21 cellular contexts compared by ENCODE assay signal in genomic region chr6:130560231-130560630, GRCh38.
A peak's percentile ranks its signal among the peaks of the same experiment; 100 is the strongest.
DNase-seq lines count a peak whose midpoint lies in the region; ATAC-seq and TF ChIP-seq lines count a peak whose summit lies in the region.
"Had no signal": no experiment of that assay in that cellular context is flagged by ENCODE, and none has a peak within 500 bp of the region (broad histone marks: within the 10 kb centered on the region; RNA-seq: fewer than 3 reads in every experiment).

No MANE protein-coding gene starts in this region.

- intact Hi-C loops in activated B cell treated with CpG ODN at 0.5 μM for 24 hours (cut with micrococcal nuclease): no loop called here
- intact Hi-C loops in activated CD4-positive, alpha-beta T cell treated with anti-CD3 and anti-CD28 coated beads, Interleukin-2, amount 10 ng/mL, durations not matched to agents 24 days and 14 days (cut with micrococcal nuclease): loop anchor here (5.0 kb wide), 1 partner anchor 48 kb away; no protein-coding TSS in a partner anchor

- no peaks in the 10 kb centered on the region for H3K36me3 ChIP-seq in kidney epithelial cell (ENCODE audit: control insufficient read depth, insufficient read depth, low read length)
- H3K36me3 ChIP-seq: ascending aorta, heart right ventricle, uterus had no signal

- CTCF ChIA-PET in activated B cell treated with CpG ODN at 0.5 μM for 24 hours (lab: Charles Lee): no interaction called here

- no peak for TF ChIP-seq CTCF in activated B cell treated with CpG ODN at 0.5 μM for 24 hours (IDR thresholded peaks at IDR 0.05)
- TF ChIP-seq CTCF in kidney epithelial cell (IDR thresholded peaks at IDR 0.05; ENCODE audit: insufficient read depth, low read length, poor library complexity, severe bottlenecking): no peak
- no peak for TF ChIP-seq CTCF in type B pancreatic cell (conservative IDR thresholded peaks at IDR 0.05)
- TF ChIP-seq CTCF in osteocyte (IDR thresholded peaks at IDR 0.05): no peak

- H3K27me3 ChIP-seq in kidney epithelial cell (ENCODE audit: control insufficient read depth, insufficient read depth, low read length): no peaks in the 10 kb centered on the region
- H3K27me3 ChIP-seq: ascending aorta, heart right ventricle, uterus had no signal

- no peak overlapping the region for H3K27ac Mint-ChIP-seq in activated B cell treated with CpG ODN at 0.5 μM for 24 hours
- no peak overlapping the region for H3K27ac Mint-ChIP-seq in activated CD4-positive, alpha-beta T cell treated with anti-CD3 and anti-CD28 coated beads, Interleukin-2, amount 10 ng/mL, durations not matched to agents 24 days and 14 days
- H3K27ac Mint-ChIP-seq in type B pancreatic cell: no peak overlapping the region
- H3K27ac Mint-ChIP-seq in osteocyte (ENCODE audit: unreplicated experiment): no peak overlapping the region
- H3K27ac Mint-ChIP-seq: endodermal cell, IgD-negative memory B cell, nephron, progenitor cell of endocrine pancreas, T-cell had no signal

- no peaks in the 10 kb centered on the region for H3K36me3 Mint-ChIP-seq in activated B cell treated with CpG ODN at 0.5 μM for 24 hours (ENCODE audit: low read depth)
- peaks cover 6% of the 10 kb centered on the region for H3K36me3 Mint-ChIP-seq in activated CD4-positive, alpha-beta T cell treated with anti-CD3 and anti-CD28 coated beads, Interleukin-2, amount 10 ng/mL, durations not matched to agents 24 days and 14 days (ENCODE audit: low read depth)
- no peaks in the 10 kb centered on the region for H3K36me3 Mint-ChIP-seq in type B pancreatic cell
- H3K36me3 Mint-ChIP-seq in osteocyte (ENCODE audit: unreplicated experiment): no peaks in the 10 kb centered on the region
- H3K36me3 Mint-ChIP-seq: IgD-negative memory B cell, T-cell had no signal

- H3K4me3 Mint-ChIP-seq in activated B cell treated with CpG ODN at 0.5 μM for 24 hours (no peak overlapping the region), type B pancreatic cell (no peak overlapping the region), osteocyte (ENCODE audit: unreplicated experiment) (no peak overlapping the region)
- H3K4me3 Mint-ChIP-seq in activated CD4-positive, alpha-beta T cell treated with anti-CD3 and anti-CD28 coated beads, Interleukin-2, amount 10 ng/mL, durations not matched to agents 24 days and 14 days: no peak overlapping the region
- H3K4me3 Mint-ChIP-seq: endodermal cell, nephron, T-cell had no signal

- peak; percentile 50 for ATAC-seq in activated B cell treated with CpG ODN at 0.5 μM for 24 hours (ENCODE audit: low read depth)
- ATAC-seq: heart right ventricle, T-cell had no signal

- H3K27me3 Mint-ChIP-seq in activated B cell treated with CpG ODN at 0.5 μM for 24 hours (no peaks in the 10 kb centered on the region), type B pancreatic cell (no peaks in the 10 kb centered on the region), osteocyte (ENCODE audit: unreplicated experiment) (no peaks in the 10 kb centered on the region)
- no peaks in the 10 kb centered on the region for H3K27me3 Mint-ChIP-seq in activated CD4-positive, alpha-beta T cell treated with anti-CD3 and anti-CD28 coated beads, Interleukin-2, amount 10 ng/mL, durations not matched to agents 24 days and 14 days
- H3K27me3 Mint-ChIP-seq: progenitor cell of endocrine pancreas, T-cell had no signal

- POLR2A ChIA-PET in activated B cell treated with CpG ODN at 0.5 μM for 24 hours (lab: Charles Lee): no interaction called here

- no peak overlapping the region for H3K4me3 ChIP-seq in kidney epithelial cell (ENCODE audit: low read depth, low read length)
- H3K4me3 ChIP-seq: ascending aorta, heart right ventricle, uterus had no signal

- H3K4me1 Mint-ChIP-seq in activated B cell treated with CpG ODN at 0.5 μM for 24 hours: peaks cover 25% of the 10 kb centered on the region
- peaks cover 23% of the 10 kb centered on the region for H3K4me1 Mint-ChIP-seq in activated CD4-positive, alpha-beta T cell treated with anti-CD3 and anti-CD28 coated beads, Interleukin-2, amount 10 ng/mL, durations not matched to agents 24 days and 14 days
- H3K4me1 Mint-ChIP-seq in type B pancreatic cell (ENCODE audit: unreplicated experiment): peaks cover 5% of the 10 kb centered on the region
- H3K4me1 Mint-ChIP-seq in osteocyte (ENCODE audit: unreplicated experiment): peaks cover 29% of the 10 kb centered on the region
- H3K4me1 Mint-ChIP-seq: endodermal cell had no signal

- H3K9me3 Mint-ChIP-seq in activated B cell treated with CpG ODN at 0.5 μM for 24 hours (peaks cover 2% of the 10 kb centered on the region), type B pancreatic cell (no peaks in the 10 kb centered on the region), osteocyte (ENCODE audit: unreplicated experiment) (no peaks in the 10 kb centered on the region)
- peaks cover 35% of the 10 kb centered on the region for H3K9me3 Mint-ChIP-seq in activated CD4-positive, alpha-beta T cell treated with anti-CD3 and anti-CD28 coated beads, Interleukin-2, amount 10 ng/mL, durations not matched to agents 24 days and 14 days
- H3K9me3 Mint-ChIP-seq: endodermal cell, nephron had no signal

- DNase-seq in A172 (ENCODE audit: low spot score) (peak; percentile 9), HCEC 1CT (peak; percentile 18), activated B cell treated with CpG ODN at 0.5 μM for 24 hours (no peak), kidney epithelial cell (ENCODE audit: low read depth) (peak; percentile 9), type B pancreatic cell (ENCODE audit: extremely low spot score, unreplicated experiment) (no peak), osteocyte (ENCODE audit: extremely low spot score, unreplicated experiment) (no peak)
- DNase-seq in activated CD4-positive, alpha-beta T cell treated with anti-CD3 and anti-CD28 coated beads, Interleukin-2, amount 10 ng/mL, durations not matched to agents 24 days and 14 days: no peak
- DNase-seq in activated CD8-positive, alpha-beta memory T cell treated with anti-CD3 and anti-CD28 coated beads, Interleukin-2, amount 50 U/mL, for 4 hours: no peak
- DNase-seq: activated CD4-positive, alpha-beta T cell treated with anti-CD3 and anti-CD28 coated beads, Interleukin-2, amount 50 U/mL, for 4 hours; activated naive CD4-positive, alpha-beta T cell treated with Interleukin-2 at 50 U/mL for 16 hours; endodermal cell; heart right ventricle; NCI-H2029 treated with DMSO at 0.1 percent for 48 hours; small intestine; stimulated activated CD4-positive, alpha-beta T cell treated with anti-CD3 and anti-CD28 coated beads, Interleukin-4, amount 100 ng/mL, for 1 hour; T-cell; uterus had no signal

Comparison
In these comparisons a context has a peak if more than half of its experiments do, and no peak if none do; other contexts are left out.
1. DNase-seq: peak in A172 (single experiment), HCEC 1CT (single experiment) and kidney epithelial cell (single experiment); none in activated B cell treated with CpG ODN at 0.5 μM for 24 hours (single experiment), activated CD4-positive, alpha-beta T cell treated with anti-CD3 and anti-CD28 coated beads, Interleukin-2, amount 10 ng/mL, durations not matched to agents 24 days and 14 days (single experiment), type B pancreatic cell (single experiment), activated CD8-positive, alpha-beta memory T cell treated with anti-CD3 and anti-CD28 coated beads, Interleukin-2, amount 50 U/mL, for 4 hours (single experiment) and osteocyte (single experiment).